In the genomic region with DNA sequence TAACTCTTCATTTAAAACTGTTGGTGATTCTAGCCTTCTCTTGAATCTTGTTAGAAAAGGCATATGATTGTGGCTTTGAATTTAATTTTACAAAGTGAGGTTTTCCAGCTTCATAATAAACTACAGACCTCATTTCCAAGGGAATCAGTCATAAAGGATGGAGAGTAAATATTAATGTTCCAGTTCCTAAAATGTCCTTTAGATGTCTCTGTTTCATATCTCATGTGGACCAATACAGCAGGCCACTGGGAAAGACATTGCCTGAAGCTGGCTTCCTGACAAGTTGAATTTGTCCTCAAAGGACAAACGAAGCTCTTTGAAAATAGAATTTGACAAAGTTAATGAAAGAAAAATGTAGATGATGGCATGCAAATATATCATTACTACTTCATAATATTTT, we compare ENCODE assay signal across 8 cellular contexts.
DNase-seq lines count a peak whose midpoint lies in the region; ATAC-seq, FAIRE-seq and TF ChIP-seq lines count a peak whose summit lies in the region.

No MANE protein-coding gene starts in this region.

- H3K4me1 ChIP-seq in astrocyte (ENCODE audit: insufficient read depth, low read length): peaks cover 5% of the 10 kb centered on the region
- H3K4me1 ChIP-seq in aorta (ENCODE audit: control insufficient read depth in 1 of 2, insufficient read depth in 2 of 2, low read length in 2 of 2): peaks cover 0 to 5% of the 10 kb centered on the region in 2 donors

- no peak for TF ChIP-seq POLR2A in NB4 (IDR thresholded peaks at IDR 0.05; ENCODE audit: extremely low read depth, insufficient read length)

- peaks cover 8% of the 10 kb centered on the region for H3K4me1 Mint-ChIP-seq in astrocyte (ENCODE audit: low read depth, unreplicated experiment)

- no peak overlapping the region for H3K4me2 ChIP-seq in astrocyte (ENCODE audit: low read length)

- H3K27ac Mint-ChIP-seq in astrocyte (ENCODE audit: unreplicated experiment): no peak overlapping the region

- H3K36me3 Mint-ChIP-seq in astrocyte (ENCODE audit: low read depth, unreplicated experiment): no peaks in the 10 kb centered on the region

- H3K9me3 Mint-ChIP-seq in astrocyte (ENCODE audit: unreplicated experiment): no peaks in the 10 kb centered on the region

- H3K9me3 ChIP-seq in astrocyte (ENCODE audit: insufficient read depth, low read depth, low read length): no peaks in the 10 kb centered on the region
- no peaks in the 10 kb centered on the region for H3K9me3 ChIP-seq in aorta (ENCODE audit: control insufficient read depth, low read length)

- intact Hi-C loops in aorta (cut with DNase I): loop anchor here (5.0 kb wide), 4 partner anchors 126 to 746 kb away; partner anchors contain the start of gene IL15 (in 1 of the 2)

- H3K4me3 ChIP-seq in NB4 (ENCODE audit: low read depth, low read length) (no peak overlapping the region), astrocyte (ENCODE audit: insufficient read depth, low read depth, low read length) (no peak overlapping the region), aorta (ENCODE audit: low read length in 2 of 2) (no peak overlapping the region)

- FAIRE-seq in A204.1 (lab: Jason Lieb, UNC) (peak; percentile 98), astrocyte (lab: Jason Lieb, UNC) (peak; percentile 85)

- WGBS in aorta, 2 donors: 0 to 1% methylated on average over 1 of the region's 1 CpG

- H3K36me3 ChIP-seq in astrocyte (ENCODE audit: insufficient read depth, low read length): no peaks in the 10 kb centered on the region
- no peaks in the 10 kb centered on the region for H3K36me3 ChIP-seq in aorta (ENCODE audit: control insufficient read depth in 1 of 2, insufficient read depth in 2 of 2, low read length in 1 of 2)

- no peak overlapping the region for H3K9ac ChIP-seq in astrocyte (ENCODE audit: low read length)

- DNase-seq in NB4 (ENCODE audit: low read depth) (peak; percentile 48), astrocyte (ENCODE audit: low read depth) (peak; percentile 48), iPS-NIHi7 (ENCODE audit: extremely low spot score) (peak; percentile 20), aorta (no peak)

- H3K27me3 ChIP-seq in astrocyte (ENCODE audit: insufficient read depth, low read length) (no peaks in the 10 kb centered on the region), aorta (ENCODE audit: control insufficient read depth in 1 of 2, insufficient read depth in 2 of 2, low read length in 1 of 2) (no peaks in the 10 kb centered on the region)

- no peaks in the 10 kb centered on the region for H3K79me2 ChIP-seq in astrocyte (ENCODE audit: insufficient read depth, low read length)

- H2AFZ ChIP-seq in astrocyte (ENCODE audit: low read depth, low read length): no peak overlapping the region

- H3K27ac ChIP-seq in astrocyte (ENCODE audit: low read depth, low read length) (no peak overlapping the region), aorta (ENCODE audit: low read depth in 1 of 2, low read length in 2 of 2) (no peak overlapping the region)

- ATAC-seq in GM18511 (IDR thresholded peaks at IDR 0.05; ENCODE audit: unreplicated experiment): peak; percentile 51
- peak; percentile 74 for ATAC-seq in aorta (ENCODE audit: low FRiP score)
- ATAC-seq in HG03025 (IDR thresholded peaks at IDR 0.05; ENCODE audit: low FRiP score, unreplicated experiment): no peak
- no peak for ATAC-seq in GM21786 (IDR thresholded peaks at IDR 0.05; ENCODE audit: unreplicated experiment)

- peaks cover 2% of the 10 kb centered on the region for H3K27me3 Mint-ChIP-seq in astrocyte (ENCODE audit: low read depth, unreplicated experiment)

- H4K20me1 ChIP-seq in astrocyte (ENCODE audit: insufficient read depth, low read length): no peaks in the 10 kb centered on the region

- no peak overlapping the region for H3K4me3 Mint-ChIP-seq in astrocyte (ENCODE audit: unreplicated experiment)

- peak; percentile 6 for TF ChIP-seq CTCF in NB4 (IDR thresholded peaks at IDR 0.05; ENCODE audit: low read depth, low read length)
- peak; percentile 55 for TF ChIP-seq CTCF in astrocyte (IDR thresholded peaks at IDR 0.05; ENCODE audit: insufficient read depth, low read depth, low read length)

Comparison
In these comparisons a context has a peak if more than half of its experiments do, and no peak if none do; other contexts are left out.
1. ATAC-seq: peak in GM18511 (single experiment) and aorta (single experiment); none in HG03025 (single experiment) and GM21786 (single experiment).
2. DNase-seq: peak in NB4 (single experiment), astrocyte (single experiment) and iPS-NIHi7 (single experiment); none in aorta (0 of 2).